In the genomic region with DNA sequence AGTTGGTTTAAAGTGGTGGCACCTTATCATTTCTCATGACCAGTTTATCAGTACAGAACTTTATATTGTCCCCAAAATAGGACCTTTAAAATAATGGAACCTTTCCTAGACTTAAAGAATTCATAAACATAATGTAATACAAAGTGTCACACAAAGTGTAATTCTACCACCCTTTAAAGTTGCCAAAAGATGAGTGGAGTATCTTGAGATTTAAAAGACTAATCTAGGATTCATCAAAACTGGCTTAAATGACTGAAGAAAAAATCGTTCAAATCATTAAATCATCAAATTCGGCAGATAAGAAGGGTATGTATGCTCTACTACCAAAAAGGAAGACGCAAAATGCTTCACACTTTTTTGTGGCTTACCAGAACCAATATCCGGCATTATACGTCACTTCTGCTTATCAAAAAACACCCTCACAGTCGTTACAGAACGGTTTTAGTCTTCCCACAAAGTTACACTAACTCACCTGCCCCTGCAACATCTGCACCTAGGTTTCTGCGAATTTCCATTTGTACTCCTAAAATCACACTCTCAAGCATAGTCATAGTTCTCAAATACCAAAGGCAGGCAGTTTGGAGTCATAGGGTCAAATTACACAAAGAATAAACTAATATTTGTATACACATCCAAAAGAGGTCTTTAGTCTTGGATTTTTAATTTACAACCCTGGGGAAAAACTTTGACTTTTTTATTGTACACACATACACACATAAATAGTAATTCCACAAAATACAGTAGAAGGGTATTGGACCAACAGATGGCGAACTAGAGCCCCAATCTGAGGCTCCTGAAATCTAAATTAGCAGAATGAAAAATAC, we compare ENCODE assay signal across 8 cellular contexts. TPM values are rescaled to one million over a fixed set of nuclear protein-coding genes. Genes with fewer than 3 reads are reported as not detected.
DNase-seq lines count a peak whose midpoint lies in the region; ATAC-seq and TF ChIP-seq lines count a peak whose summit lies in the region.

No MANE protein-coding gene starts in this region.

- H3K4me3 ChIP-seq in GM12864 (ENCODE audit: low read depth, low read length): peak overlapping the region; percentile 93
- H3K4me3 ChIP-seq in fibroblast of pulmonary artery (replicated peaks; ENCODE audit: low read depth, low read length): peak overlapping the region; percentile 71
- H3K4me3 ChIP-seq in psoas muscle: peak overlapping the region; percentile 76

- H3K27ac ChIP-seq in psoas muscle: peak overlapping the region; percentile 98

- peak overlapping the region; percentile 99 for H3K27ac Mint-ChIP-seq in activated CD4-positive, alpha-beta memory T cell treated with anti-CD3 and anti-CD28 coated beads, Interleukin-2, amount 10 ng/mL, durations not matched to agents 7 days and 5 days

- intact Hi-C loops in psoas muscle (cut with DNase I): loop anchor here in 1 of 2 donors (5.0 kb wide), 1 partner anchor 152 kb away; no protein-coding TSS in a partner anchor

- peaks cover 56% of the 10 kb centered on the region for H3K4me1 Mint-ChIP-seq in activated CD4-positive, alpha-beta memory T cell treated with anti-CD3 and anti-CD28 coated beads, Interleukin-2, amount 10 ng/mL, durations not matched to agents 7 days and 5 days

- TF ChIP-seq CTCF in GM12864 (IDR thresholded peaks at IDR 0.05; ENCODE audit: low read depth, low read length, missing control alignments) (peak; percentile 54), fibroblast of pulmonary artery (IDR thresholded peaks at IDR 0.05; ENCODE audit: low read length, missing control alignments) (peak; percentile 65), psoas muscle (IDR thresholded peaks at IDR 0.05) (peak; percentile 34)

- H3K9me3 ChIP-seq in psoas muscle: no peaks in the 10 kb centered on the region

- H3K36me3 ChIP-seq in psoas muscle (ENCODE audit: insufficient read depth in 1 of 2, low read depth in 1 of 2): no peaks in the 10 kb centered on the region

- peaks cover 39% of the 10 kb centered on the region for H3K4me1 ChIP-seq in psoas muscle

- H3K27me3 Mint-ChIP-seq in activated CD4-positive, alpha-beta memory T cell treated with anti-CD3 and anti-CD28 coated beads, Interleukin-2, amount 10 ng/mL, durations not matched to agents 7 days and 5 days: no peaks in the 10 kb centered on the region

- no peaks in the 10 kb centered on the region for H3K27me3 ChIP-seq in psoas muscle (ENCODE audit: insufficient read depth in 3 of 3, low read length in 2 of 3)

- peaks cover 31% of the 10 kb centered on the region for H3K36me3 Mint-ChIP-seq in activated CD4-positive, alpha-beta memory T cell treated with anti-CD3 and anti-CD28 coated beads, Interleukin-2, amount 10 ng/mL, durations not matched to agents 7 days and 5 days (ENCODE audit: low read depth)

- WGBS in psoas muscle, 3 donors: 48 to 59% (median 57%) methylated on average over 9 of the region's 9 CpGs

- H3K4me3 Mint-ChIP-seq in activated CD4-positive, alpha-beta memory T cell treated with anti-CD3 and anti-CD28 coated beads, Interleukin-2, amount 10 ng/mL, durations not matched to agents 7 days and 5 days: peak overlapping the region; percentile 91

- POLR2A ChIA-PET in activated CD4-positive, alpha-beta memory T cell treated with anti-CD3 and anti-CD28 coated beads, Interleukin-2, amount 10 ng/mL, durations not matched to agents 7 days and 5 days (lab: Charles Lee): interaction anchor here (1.5 to 3.6 kb wide), 7 partner anchors 7 to 610 kb away, joined by 5 to 31 read pairs (median 17); no protein-coding TSS in a partner anchor

- CTCF ChIA-PET in activated CD4-positive, alpha-beta memory T cell treated with anti-CD3 and anti-CD28 coated beads, Interleukin-2, amount 10 ng/mL, durations not matched to agents 7 days and 5 days (lab: Charles Lee): interaction anchor here (0.8 to 3.6 kb wide), 8 partner anchors 9 to 37 kb away, joined by 3 to 41 read pairs (median 4); no protein-coding TSS in a partner anchor

- in situ Hi-C loops in ACHN (cut with HindIII; ENCODE audit: low pct_ligation_motif_present, low pct_unique_long_range_greater_than_20kb, low sequenced_read_pairs): no loop called here

- no peak for ATAC-seq in psoas muscle
- no peak for ATAC-seq in GM19452 (IDR thresholded peaks at IDR 0.05; ENCODE audit: unreplicated experiment)
- ATAC-seq in HG03521 (IDR thresholded peaks at IDR 0.05; ENCODE audit: unreplicated experiment): no peak

- H3K9me3 Mint-ChIP-seq in activated CD4-positive, alpha-beta memory T cell treated with anti-CD3 and anti-CD28 coated beads, Interleukin-2, amount 10 ng/mL, durations not matched to agents 7 days and 5 days: no peaks in the 10 kb centered on the region

- DNase-seq in ACHN: peak; percentile 66
- DNase-seq in GM12864 (ENCODE audit: low read depth): peak; percentile 86
- DNase-seq in NCI-H526 treated with DMSO at 0.1 percent for 48 hours (lab: John Stamatoyannopoulos, UW): peak; percentile 56
- peak; percentile 71 for DNase-seq in activated CD4-positive, alpha-beta memory T cell treated with anti-CD3 and anti-CD28 coated beads, Interleukin-2, amount 10 ng/mL, durations not matched to agents 7 days and 5 days
- DNase-seq in fibroblast of pulmonary artery (ENCODE audit: low read depth): peak; percentile 67
- DNase-seq in psoas muscle: no peak

RNA-seq across cellular contexts. Expression of gene KANSL1, which starts 1.4 kb away (rescaled TPM):
- 100 to 1,000 TPM in 1 of 2 experiments, 10 to 100 TPM in 1; 99.5 to 105 TPM for total RNA-seq in activated CD4-positive, alpha-beta memory T cell treated with anti-CD3 and anti-CD28 coated beads, Interleukin-2, amount 10 ng/mL, durations not matched to agents 7 days and 5 days
- total RNA-seq in psoas muscle: 10 to 100 TPM; 25.8 to 37.5 (median 34.1) TPM
- polyA plus RNA-seq in psoas muscle: 10 to 100 TPM in 1 of 3 donors, 1 to 10 TPM in 2; 6.9 to 15.3 (median 9.8) TPM

Comparison
In these comparisons a context has a peak if more than half of its experiments do, and no peak if none do; other contexts are left out.
1. DNase-seq: peak in ACHN (single experiment), GM12864 (single experiment), NCI-H526 treated with DMSO at 0.1 percent for 48 hours (single experiment), activated CD4-positive, alpha-beta memory T cell treated with anti-CD3 and anti-CD28 coated beads, Interleukin-2, amount 10 ng/mL, durations not matched to agents 7 days and 5 days (single experiment) and fibroblast of pulmonary artery (single experiment); none in psoas muscle (0 of 2).
2. Peak in every context shown above with its lines, with median percentiles within 50 percentile points of each other: H3K4me3 ChIP-seq and CTCF ChIP-seq.